11 cellular contexts compared by ENCODE assay signal in the genomic region with DNA sequence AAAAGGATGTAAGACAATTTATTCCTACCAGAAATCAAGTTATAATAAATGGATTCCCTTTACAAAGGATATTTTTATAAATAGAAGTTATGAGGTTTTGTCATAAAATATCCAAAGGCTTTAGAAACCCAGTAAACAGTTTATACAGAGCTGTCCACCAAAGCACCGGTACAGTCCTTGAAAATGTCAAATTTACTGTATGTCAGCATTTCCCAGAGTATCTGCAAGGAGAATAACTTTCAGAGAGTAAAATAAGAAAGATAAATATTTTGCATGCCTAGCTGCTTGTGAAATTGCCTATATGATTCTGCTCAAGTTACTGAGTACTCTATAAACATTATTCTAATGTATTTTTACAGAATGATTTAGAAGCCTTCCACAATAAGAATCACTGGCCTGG.
"Had no signal": no experiment of that assay in that cellular context is flagged by ENCODE, and none has a peak within 500 bp of the region (broad histone marks: within the 10 kb centered on the region; RNA-seq: fewer than 3 reads in every experiment).

No MANE protein-coding gene starts in this region.

- H3K9me3 ChIP-seq: HAP-1 had no signal

- ATAC-seq: GM23338, HCT116 had no signal

- H3K27ac ChIP-seq: GM23248 had no signal

- H3K4me3 ChIP-seq: GM23248, GM23338, HAP-1 had no signal

- H3K4me1 ChIP-seq: HAP-1 had no signal

- DNase-seq: GM23248, GOT3, H7, H9, HCEC 1CT, HFFc6 had no signal

- H2AFZ ChIP-seq: GM23248, GM23338 had no signal

- H3K4me2 ChIP-seq: GM23338 had no signal

- H3K9ac ChIP-seq: GM23248 had no signal

- FAIRE-seq: H1, H54 had no signal

- H3K36me3 ChIP-seq: HAP-1 had no signal
